Comparison of ENCODE assay signal across 1 cellular context in genomic region chr7:50270531-50271018, GRCh38.
TF ChIP-seq lines count a peak whose summit lies in the region.

No MANE protein-coding gene starts in this region.

TF ChIP-seq in GM12878, 131 proteins besides CTCF, POLR2A, EP300 and RAD21 (continued from another document and continues in another):
- TF ChIP-seq ZBTB11 (CRISPR knock-in tag; IDR thresholded peaks at IDR 0.05), result no peak
- TF ChIP-seq HCFC1 (IDR thresholded peaks at IDR 0.05; ENCODE audit: low read length), result no peak
- TF ChIP-seq BHLHE40 (IDR thresholded peaks at IDR 0.05; ENCODE audit: borderline replicate concordance in 1 of 2, low read depth in 2 of 2, low read length in 1 of 2), result peak; percentile 93 to 96
- no peak for TF ChIP-seq HDAC2 (IDR thresholded peaks at IDR 0.05)
- TF ChIP-seq MTA3 (IDR thresholded peaks at IDR 0.05; ENCODE audit: borderline replicate concordance, low read length), result peak; percentile 81; the same call in 1 of the 2 replicates
- no peak for TF ChIP-seq SRF (IDR thresholded peaks at IDR 0.05; ENCODE audit: low read depth in 2 of 2, low read length in 2 of 2)
- TF ChIP-seq IKZF2 (IDR thresholded peaks at IDR 0.05), result peak; percentile 95 to 96
- TF ChIP-seq PRDM15 (CRISPR knock-in tag; IDR thresholded peaks at IDR 0.05), result no peak
- peak; percentile 95 for TF ChIP-seq IKZF1 (conservative IDR thresholded peaks at IDR 0.05)
- TF ChIP-seq E4F1 (IDR thresholded peaks at IDR 0.05; ENCODE audit: borderline replicate concordance, partially characterized antibody), result no peak
- TF ChIP-seq ELK1 (IDR thresholded peaks at IDR 0.05; ENCODE audit: low read depth, low read length), result no peak
- no peak for TF ChIP-seq SUPT20H (IDR thresholded peaks at IDR 0.05; ENCODE audit: borderline replicate concordance, control insufficient read depth, low read depth, low read length)
- TF ChIP-seq ZSCAN29 (IDR thresholded peaks at IDR 0.05), result no peak
- no peak for TF ChIP-seq TCF3 (IDR thresholded peaks at IDR 0.05; ENCODE audit: borderline replicate concordance, insufficient read depth, low read depth, low read length)
- no peak for TF ChIP-seq JUND (IDR thresholded peaks at IDR 0.05; ENCODE audit: low read depth, low read length)
- TF ChIP-seq TARDBP (IDR thresholded peaks at IDR 0.05; ENCODE audit: borderline replicate concordance), result no peak
- TF ChIP-seq IRF5 (IDR thresholded peaks at IDR 0.05; ENCODE audit: borderline replicate concordance), result no peak
- TF ChIP-seq MTA2 (IDR thresholded peaks at IDR 0.05; ENCODE audit: low read depth), result peak; percentile 93
- peak; percentile 39 for TF ChIP-seq JUNB (IDR thresholded peaks at IDR 0.05)
- TF ChIP-seq LARP7 (IDR thresholded peaks at IDR 0.05), result 0 out of 2 replicates have a peak, but pooled peaks have one; percentile 49
- peak; percentile 32; the same call in 1 of the 2 replicates for TF ChIP-seq BACH1 (IDR thresholded peaks at IDR 0.05; ENCODE audit: borderline replicate concordance)
- no peak for TF ChIP-seq MEF2A (IDR thresholded peaks at IDR 0.05; ENCODE audit: insufficient read depth, low read depth, low read length)
- TF ChIP-seq YBX1 (IDR thresholded peaks at IDR 0.05), result no peak
- no peak for TF ChIP-seq WRNIP1 (IDR thresholded peaks at IDR 0.05; ENCODE audit: borderline replicate concordance, low read depth, low read length)
- TF ChIP-seq ATF3 (IDR thresholded peaks at IDR 0.05; ENCODE audit: borderline replicate concordance, extremely low read depth, low read depth, low read length), result no peak
- no peak for TF ChIP-seq CHD1 (IDR thresholded peaks at IDR 0.05; ENCODE audit: low read depth, low read length)
- TF ChIP-seq ZNF274 (IDR thresholded peaks at IDR 0.05; ENCODE audit: insufficient read depth, insufficient read length), result no peak
- no peak for TF ChIP-seq CREB1 (IDR thresholded peaks at IDR 0.05; ENCODE audit: low read depth)
- TF ChIP-seq MXI1 (IDR thresholded peaks at IDR 0.05; ENCODE audit: low read depth, low read length), result no peak
- peak; percentile 68; the same call in 1 of the 2 replicates for TF ChIP-seq NKRF (conservative IDR thresholded peaks at IDR 0.05)
- TF ChIP-seq EZH2 (IDR thresholded peaks at IDR 0.05; ENCODE audit: borderline replicate concordance, control insufficient read depth, low read depth, low read length), result no peak
- TF ChIP-seq MAX (IDR thresholded peaks at IDR 0.05; ENCODE audit: low read depth, low read length), result no peak
- TF ChIP-seq CREM (IDR thresholded peaks at IDR 0.05; ENCODE audit: low read depth), result peak; percentile 46; the same call in 1 of the 2 replicates
- peak; percentile 97 for TF ChIP-seq ZNF217 (IDR thresholded peaks at IDR 0.05)
- peak; percentile 70; the same call in 1 of the 2 replicates for TF ChIP-seq SPI1 (IDR thresholded peaks at IDR 0.05; ENCODE audit: borderline replicate concordance, insufficient read depth, low read depth, low read length)
- no peak for TF ChIP-seq BCLAF1 (IDR thresholded peaks at IDR 0.05)
- no peak for TF ChIP-seq IRF3 (IDR thresholded peaks at IDR 0.05)
- TF ChIP-seq GATAD2B (conservative IDR thresholded peaks at IDR 0.05; ENCODE audit: low read depth), result peak; percentile 65; the same call in 1 of the 2 replicates
- no peak for TF ChIP-seq NR2C2 (IDR thresholded peaks at IDR 0.05; ENCODE audit: borderline replicate concordance, control insufficient read depth, insufficient read length, low read depth)
